ENCODE assay signal across 1 cellular context in genomic region chr17:27459433-27459832, GRCh38.
TF ChIP-seq lines count a peak whose summit lies in the region.

No MANE protein-coding gene starts in this region.

TF ChIP-seq in K562, 482 proteins besides CTCF, POLR2A, EP300 and RAD21 (continued from another document):
- TF ChIP-seq IRF9 (tag; IDR thresholded peaks at IDR 0.05) (no peak), STAG1 (CRISPR knock-in tag; IDR thresholded peaks at IDR 0.05; ENCODE audit: borderline replicate concordance) (no peak), ZNF780A (CRISPR knock-in tag; IDR thresholded peaks at IDR 0.05) (no peak), TFAP4 (CRISPR knock-in tag; IDR thresholded peaks at IDR 0.05; ENCODE audit: borderline replicate concordance) (no peak), RBBP5 (IDR thresholded peaks at IDR 0.05; ENCODE audit: borderline replicate concordance, insufficient read depth, low read length, poor library complexity, severe bottlenecking) (no peak), SRSF7 (optimal IDR thresholded peaks at IDR 0.05; ENCODE audit: low read depth, low read length) (no peak), ETV6 (IDR thresholded peaks at IDR 0.05; ENCODE audit: borderline replicate concordance in 1 of 2, low read depth in 2 of 2, low read length in 1 of 2) (no peak), ETV6 (CRISPR knock-in tag; IDR thresholded peaks at IDR 0.05; ENCODE audit: borderline replicate concordance) (no peak), ADNP (tag; IDR thresholded peaks at IDR 0.05) (no peak), TCF3 (CRISPR knock-in tag; IDR thresholded peaks at IDR 0.05) (no peak), HDAC6 (IDR thresholded peaks at IDR 0.05; ENCODE audit: low read depth, low read length) (no peak)
